In genomic region chr3:16500911-16501310, GRCh38 we compare ENCODE assay signal across 35 cellular contexts.
"Had no signal": no experiment of that assay in that cellular context is flagged by ENCODE, and none has a peak within 500 bp of the region (broad histone marks: within the 10 kb centered on the region; RNA-seq: fewer than 3 reads in every experiment).

No MANE protein-coding gene starts in this region.

- H3K4me1 Mint-ChIP-seq: endodermal cell had no signal

- ATAC-seq: activated CD4-positive, CD25-positive, alpha-beta regulatory T cell treated with anti-CD3 and anti-CD28 coated beads, Interleukin-2, amount 50 U/mL, for 24 hours; activated CD8-positive, alpha-beta T cell treated with anti-CD3 and anti-CD28 coated beads for 36 hours; activated T-cell treated with anti-CD3 and anti-CD28 coated beads, Interleukin-2, amount 50 U/mL, for 4 hours; activated T-helper 17 cell treated with anti-CD3 and anti-CD28 coated beads, Interleukin-2, amount 50 U/mL, for 72 hours; foreskin keratinocyte; gastrocnemius medialis; heart left ventricle; T-helper 17 cell had no signal

- H3K27ac ChIP-seq: brain microvascular endothelial cell, coronary artery, dorsolateral prefrontal cortex, foreskin keratinocyte, gastrocnemius medialis, heart left ventricle, WERI-Rb-1 had no signal

- H3K4me3 ChIP-seq: coronary artery, dorsolateral prefrontal cortex, esophagus muscularis mucosa, gastrocnemius medialis, heart left ventricle had no signal

- H3K27ac Mint-ChIP-seq: activated B cell treated with CpG ODN at 0.5 μM for 24 hours; activated CD8-positive, alpha-beta T cell treated with anti-CD3 and anti-CD28 coated beads for 36 hours; activated naive CD8-positive, alpha-beta T cell; dendritic cell treated with granulocyte-macrophage colony-stimulating factor and Interleukin-4, amounts not matched to agents 40 ng/mL and 50 ng/mL, for 4 days; endodermal cell; T-helper 2 cell treated with Interferon-gamma antibody and Interleukin-4, amounts not matched to agents 5 μg/mL and 100 μg/mL, for 36 hours had no signal

- H3K9me3 Mint-ChIP-seq: activated B cell treated with CpG ODN at 0.5 μM for 24 hours; activated CD8-positive, alpha-beta T cell treated with anti-CD3 and anti-CD28 coated beads for 36 hours; activated T-cell treated with anti-CD3 and anti-CD28 coated beads, Interleukin-2, amount 50 U/mL, for 4 hours; central memory CD8-positive, alpha-beta T cell; endodermal cell; T-helper 2 cell treated with Interferon-gamma antibody and Interleukin-4, amounts not matched to agents 5 μg/mL and 100 μg/mL, for 36 hours had no signal

- FAIRE-seq: astrocyte, bronchial epithelial cell had no signal

- H3K36me3 ChIP-seq: gastrocnemius medialis, WERI-Rb-1 had no signal

- DNase-seq: activated B cell treated with CpG ODN at 0.5 μM for 24 hours; activated CD4-positive, alpha-beta T cell treated with anti-CD3 and anti-CD28 coated beads for 48 hours; activated CD4-positive, alpha-beta T cell treated with anti-CD3 and anti-CD28 coated beads, Interleukin-2, amount 50 U/mL, for 1 hour; activated CD4-positive, alpha-beta T cell treated with anti-CD3 and anti-CD28 coated beads, Interleukin-2, amount 50 U/mL, for 48 hours; activated CD8-positive, alpha-beta memory T cell treated with anti-CD3 and anti-CD28 coated beads for 24 hours; activated CD8-positive, alpha-beta T cell treated with anti-CD3 and anti-CD28 coated beads for 36 hours; activated effector memory CD4-positive, alpha-beta T cell treated with Interleukin-2 at 50 U/mL for 16 hours; activated gamma-delta T cell treated with Interleukin-2 at 50 U/mL for 16 hours; activated naive CD4-positive, alpha-beta T cell treated with anti-CD3 and anti-CD28 coated beads, Interleukin-2, amount 50 U/mL, for 16 hours; activated naive CD4-positive, alpha-beta T cell treated with Interleukin-2 at 50 U/mL for 16 hours; activated T-cell treated with anti-CD3 and anti-CD28 coated beads, Interleukin-2, amount 50 U/mL, for 4 hours; amniotic stem cell; anterior cingulate cortex; brain microvascular endothelial cell; dorsolateral prefrontal cortex; effector memory CD4-positive, alpha-beta T cell; endodermal cell; erythroblast; foreskin keratinocyte; gastrocnemius medialis; glutamatergic neuron; heart left ventricle; T-helper 17 cell; T1000; WERI-Rb-1 had no signal

- H3K4me1 ChIP-seq: foreskin keratinocyte had no signal

- H3K27me3 Mint-ChIP-seq: activated B cell treated with CpG ODN at 0.5 μM for 24 hours; activated CD8-positive, alpha-beta T cell treated with anti-CD3 and anti-CD28 coated beads for 36 hours; activated naive CD8-positive, alpha-beta T cell; activated T-helper 17 cell treated with anti-CD3 and anti-CD28 coated beads, Interleukin-2, amount 50 U/mL, for 72 hours; central memory CD8-positive, alpha-beta T cell; dendritic cell treated with granulocyte-macrophage colony-stimulating factor and Interleukin-4, amounts not matched to agents 40 ng/mL and 50 ng/mL, for 4 days; T-helper 17 cell had no signal

- H3K9me3 ChIP-seq: esophagus muscularis mucosa, gastrocnemius medialis, heart left ventricle had no signal

- H3K27me3 ChIP-seq: brain microvascular endothelial cell, dorsolateral prefrontal cortex, esophagus muscularis mucosa, foreskin keratinocyte, gastrocnemius medialis, heart left ventricle had no signal

- H3K4me3 Mint-ChIP-seq: activated B cell treated with CpG ODN at 0.5 μM for 24 hours; activated CD8-positive, alpha-beta T cell treated with anti-CD3 and anti-CD28 coated beads for 36 hours; activated naive CD8-positive, alpha-beta T cell; activated T-cell treated with anti-CD3 and anti-CD28 coated beads, Interleukin-2, amount 50 U/mL, for 4 hours; activated T-helper 17 cell treated with anti-CD3 and anti-CD28 coated beads, Interleukin-2, amount 50 U/mL, for 72 hours; central memory CD8-positive, alpha-beta T cell; dendritic cell treated with granulocyte-macrophage colony-stimulating factor and Interleukin-4, amounts not matched to agents 40 ng/mL and 50 ng/mL, for 4 days; endodermal cell; T-helper 17 cell; T-helper 2 cell treated with Interferon-gamma antibody and Interleukin-4, amounts not matched to agents 5 μg/mL and 100 μg/mL, for 36 hours had no signal
